8 cellular contexts compared by ENCODE assay signal in genomic region chr3:130894130-130894872, GRCh38. TPM values are rescaled to one million over a fixed set of nuclear protein-coding genes. Genes with fewer than 3 reads are reported as not detected.
DNase-seq lines count a peak whose midpoint lies in the region; ATAC-seq and TF ChIP-seq lines count a peak whose summit lies in the region.

No MANE protein-coding gene starts in this region.

- no peaks in the 10 kb centered on the region for H3K27me3 ChIP-seq in gastrocnemius medialis

- H3K36me3 ChIP-seq in SK-N-MC (ENCODE audit: insufficient read depth, low read length) (0 out of 2 replicates have a peak, but pooled peaks cover 3% of the 10 kb centered on the region), gastrocnemius medialis (no peaks in the 10 kb centered on the region)

- H3K9me3 ChIP-seq in SK-N-MC (ENCODE audit: low read depth, low read length), result no peaks in the 10 kb centered on the region
- no peaks in the 10 kb centered on the region for H3K9me3 ChIP-seq in gastrocnemius medialis

- TF ChIP-seq CTCF in astrocyte of the cerebellum (IDR thresholded peaks at IDR 0.05; ENCODE audit: low read depth, low read length, missing control alignments), result no peak
- no peak for TF ChIP-seq CTCF in gastrocnemius medialis (IDR thresholded peaks at IDR 0.05 in 4 of 5, conservative IDR thresholded peaks at IDR 0.05 in 1 of 5)

- DNase-seq in AG08396 (ENCODE audit: low spot score) (peak; percentile 41), SK-N-MC (ENCODE audit: low read depth, low spot score) (no peak), astrocyte of the cerebellum (ENCODE audit: low read depth) (no peak), gastrocnemius medialis (peak in 1 of 2 donors; percentile 33), NCI-H2029 (lab: John Stamatoyannopoulos, UW) (no peak)

- peaks cover 13 to 26% of the 10 kb centered on the region in 2 donors for H3K4me1 ChIP-seq in gastrocnemius medialis

- H3K27ac ChIP-seq in SK-N-MC (no peak overlapping the region; the same call in 1 of the 2 replicates), gastrocnemius medialis (peak overlapping the region; percentile 91 to 98 (median 96))

- ATAC-seq in GM18867 (IDR thresholded peaks at IDR 0.05; ENCODE audit: unreplicated experiment) (peak; percentile 28), HG03175 (IDR thresholded peaks at IDR 0.05; ENCODE audit: unreplicated experiment) (peak; percentile 17), gastrocnemius medialis (peak; percentile 8 to 30)

- peak; percentile 6 to 26 for TF ChIP-seq POLR2A in gastrocnemius medialis (IDR thresholded peaks at IDR 0.05)

- intact Hi-C loops in gastrocnemius medialis (cut with DNase I; ENCODE audit: low total_unique reads), result loop anchor here (10.0 kb wide), 1 partner anchor 490 kb away; the partner anchor contains the start of gene NUDT16

- in situ Hi-C loops in astrocyte of the cerebellum (cut with HindIII; ENCODE audit: low sequenced_read_pairs), result no loop called here
- in situ Hi-C loops in gastrocnemius medialis (cut with MboI; ENCODE audit: low sequenced_read_pairs in 4 of 4), result loop anchor here in 3 of 4 donors (5.0 to 25.0 kb wide), 2 partner anchors 127 to 132 kb away; no protein-coding TSS in a partner anchor

- H3K4me3 ChIP-seq in SK-N-MC (peak overlapping the region; percentile 88), astrocyte of the cerebellum (ENCODE audit: low read depth, low read length) (peak overlapping the region; percentile 82), iPS-11a (ENCODE audit: low read depth, low read length) (peak overlapping the region; percentile 95), gastrocnemius medialis (peak overlapping the region; percentile 84 to 96 (median 92))

- peak overlapping the region; percentile 93 for H3K9ac ChIP-seq in SK-N-MC (ENCODE audit: insufficient read length)

RNA-seq across cellular contexts. Expression of gene ATP2C1, which starts 0.4 kb away (rescaled TPM):
- total RNA-seq in gastrocnemius medialis, result 10 to 100 TPM; 25.1 to 41.7 (median 26.4) TPM
